ENCODE assay signal across 8 cellular contexts in the genomic region with DNA sequence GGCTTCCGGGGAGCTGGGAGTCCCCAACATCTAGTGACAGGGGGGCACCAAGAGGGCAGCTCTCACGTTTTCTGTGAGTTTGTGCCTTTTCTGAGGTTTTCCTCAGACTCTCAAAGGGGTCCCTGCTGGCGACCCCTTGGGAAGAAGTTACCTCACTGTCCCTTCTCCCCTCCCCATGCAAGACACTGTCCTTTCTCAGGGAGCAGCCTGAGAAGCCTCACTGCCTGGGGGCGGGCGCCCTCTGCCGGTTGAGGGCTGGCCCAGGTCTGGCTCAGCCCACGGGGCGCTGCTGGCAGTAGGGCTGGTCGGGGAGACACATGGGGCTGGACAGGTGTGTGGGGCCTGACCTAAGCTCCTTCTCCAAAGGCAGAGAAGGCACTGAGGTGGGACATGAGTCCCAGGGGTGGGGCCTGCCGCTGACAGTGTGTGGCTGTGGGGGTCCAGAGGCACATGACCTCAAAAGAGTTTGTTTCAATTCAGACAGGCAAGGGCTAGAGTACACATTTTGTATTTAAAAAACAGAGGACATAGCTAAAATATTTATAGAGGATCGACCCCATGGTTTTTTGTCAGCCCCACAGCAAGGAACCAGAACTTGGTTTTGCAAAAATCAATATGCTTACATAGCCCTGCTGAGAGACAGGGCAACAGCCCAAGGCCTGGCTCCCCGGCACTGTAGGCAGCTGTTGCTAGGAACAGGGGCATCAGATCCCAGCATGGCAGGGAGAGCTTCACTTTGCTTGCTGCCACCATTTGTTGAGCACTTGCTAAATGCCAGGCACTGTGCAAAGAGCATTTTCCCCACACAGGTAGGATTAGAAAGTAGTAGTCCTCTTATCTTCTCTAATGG. TPM values are rescaled to one million over a fixed set of nuclear protein-coding genes. Genes with fewer than 3 reads are reported as not detected.
DNase-seq lines count a peak whose midpoint lies in the region; ATAC-seq and TF ChIP-seq lines count a peak whose summit lies in the region.

No MANE protein-coding gene starts in this region.

- H3K36me3 Mint-ChIP-seq in progenitor cell of endocrine pancreas (ENCODE audit: insufficient read depth) = no peaks in the 10 kb centered on the region

- H3K27ac ChIP-seq in 22Rv1 (no peak overlapping the region), SK-N-SH (ENCODE audit: low read depth in 2 of 2, low read length in 1 of 2) (no peak overlapping the region), vagina (peak overlapping the region; percentile 28)

- H4K20me1 ChIP-seq in SK-N-SH (ENCODE audit: insufficient read depth) = no peaks in the 10 kb centered on the region

- DNase-seq in Kasumi-1 (lab: John Stamatoyannopoulos, UW) (peak; percentile 6 to 24), SK-N-SH (peak; percentile 87), head of caudate nucleus (peak; percentile 73 to 94 (median 88)), progenitor cell of endocrine pancreas (ENCODE audit: low spot score, unreplicated experiment) (peak; percentile 77), vagina (ENCODE audit: extremely low spot score in 2 of 2) (peak in 1 of 2 donors; percentile 88)
- peak; percentile 80 for DNase-seq in activated naive CD4-positive, alpha-beta T cell treated with Interleukin-2 at 50 U/mL for 16 hours

- no peaks in the 10 kb centered on the region for H3K9me3 Mint-ChIP-seq in progenitor cell of endocrine pancreas (ENCODE audit: low read depth)

- TF ChIP-seq POLR2A in vagina (IDR thresholded peaks at IDR 0.05) = no peak

- 0 out of 2 replicates have a peak overlapping the region, but pooled peaks have one; percentile 7 for H2AFZ ChIP-seq in SK-N-SH (ENCODE audit: low read depth)

- no peaks in the 10 kb centered on the region for H3K9me2 ChIP-seq in SK-N-SH

- peaks cover 2% of the 10 kb centered on the region for H3K4me1 Mint-ChIP-seq in progenitor cell of endocrine pancreas (ENCODE audit: low read depth)

- no peak overlapping the region for H3K9ac ChIP-seq in SK-N-SH

- POLR2A ChIA-PET in SK-N-SH (lab: Yijun Ruan, JAX) = interaction anchor here (0.6 kb wide), 1 partner anchor 119 kb away, joined by 3 read pairs; no protein-coding TSS in a partner anchor

- TF ChIP-seq CTCF in 22Rv1 (IDR thresholded peaks at IDR 0.05) = peak; percentile 98
- TF ChIP-seq CTCF in SK-N-SH (IDR thresholded peaks at IDR 0.05) = peak; percentile 96
- peak; percentile 94 for TF ChIP-seq CTCF in progenitor cell of endocrine pancreas (IDR thresholded peaks at IDR 0.05; ENCODE audit: unreplicated experiment)
- peak; percentile 84 to 95 (median 94) for TF ChIP-seq CTCF in vagina (IDR thresholded peaks at IDR 0.05)

- peaks cover 2 to 3% of the 10 kb centered on the region in 2 experiments; a peak in 2 of 4 replicates for H3K4me1 ChIP-seq in SK-N-SH (ENCODE audit: control insufficient read depth in 1 of 2, insufficient read depth in 2 of 2, low read depth in 1 of 2, low read length in 1 of 2)
- H3K4me1 ChIP-seq in vagina = peaks cover 41% of the 10 kb centered on the region

- no peaks in the 10 kb centered on the region for H3K27me3 ChIP-seq in SK-N-SH (ENCODE audit: insufficient read depth)
- no peaks in the 10 kb centered on the region for H3K27me3 ChIP-seq in vagina

- H3F3A ChIP-seq in SK-N-SH (replicated peaks; ENCODE audit: insufficient read depth) = peaks cover 7% of the 10 kb centered on the region

- CTCF ChIA-PET in SK-N-SH (lab: Yijun Ruan, JAX) = interaction anchor here (0.6 to 8.8 kb wide), 61 partner anchors 10 to 426 kb away, joined by 3 to 292 read pairs (median 4); a partner anchor contains a TSS

- no peak overlapping the region for H3K4me3 Mint-ChIP-seq in progenitor cell of endocrine pancreas (ENCODE audit: low read depth)

- intact Hi-C loops in head of caudate nucleus (cut with DNase I) (no loop called here), vagina (cut with DNase I) (loop anchor here (2.0 to 10.0 kb wide), 3 partner anchors 112 to 402 kb away; a partner anchor contains a TSS)

- no peak for TF ChIP-seq EP300 in SK-N-SH (IDR thresholded peaks at IDR 0.05; ENCODE audit: borderline replicate concordance in 1 of 2, low read depth in 1 of 2, low read length in 1 of 2)

- H3K27ac Mint-ChIP-seq in progenitor cell of endocrine pancreas = no peak overlapping the region

- peaks cover 12% of the 10 kb centered on the region for H3K27me3 Mint-ChIP-seq in progenitor cell of endocrine pancreas

- no peaks in the 10 kb centered on the region for H3K79me2 ChIP-seq in SK-N-SH (ENCODE audit: insufficient read depth)

- WGBS in SK-N-SH (ENCODE audit: low lambda C conversion rate) = 24% methylated on average over 9 of the region's 12 CpGs

- H3K4me3 ChIP-seq in SK-N-SH (ENCODE audit: low read depth in 2 of 2, low read length in 1 of 2) = peak overlapping the region in 1 of 2 experiments; percentile 46; a peak in 1 of 4 replicates
- no peak overlapping the region for H3K4me3 ChIP-seq in vagina

- H3K9me3 ChIP-seq in SK-N-SH (no peaks in the 10 kb centered on the region), vagina (no peaks in the 10 kb centered on the region)

- peak; percentile 95 for TF ChIP-seq RAD21 in SK-N-SH (IDR thresholded peaks at IDR 0.05; ENCODE audit: low read length)

- no peaks in the 10 kb centered on the region for H3K36me3 ChIP-seq in SK-N-SH (replicated peaks in 1 of 2; ENCODE audit: control insufficient read depth in 1 of 2, insufficient read depth in 2 of 2, low read length in 1 of 2)
- H3K36me3 ChIP-seq in vagina = no peaks in the 10 kb centered on the region

- no peak overlapping the region for H3K4me2 ChIP-seq in SK-N-SH

- peak; percentile 59 for ATAC-seq in GM18867 (IDR thresholded peaks at IDR 0.05; ENCODE audit: unreplicated experiment)

TF ChIP-seq in SK-N-SH, 30 proteins besides CTCF, POLR2A, EP300 and RAD21:
- TF ChIP-seq MXI1 (IDR thresholded peaks at IDR 0.05; ENCODE audit: low read depth, low read length) = peak; percentile 27; the same call in 1 of the 2 replicates
- TF ChIP-seq NFIC (IDR thresholded peaks at IDR 0.05; ENCODE audit: borderline replicate concordance) = no peak
- peak; percentile 89 for TF ChIP-seq SMC3 (IDR thresholded peaks at IDR 0.05; ENCODE audit: low read depth, low read length)

RNA-seq across cellular contexts. Expression of a gene that starts 18.5 kb away (rescaled TPM):
- 0.52 and 0.79 TPM in 2 replicates for polyA plus RNA-seq in SK-N-SH (2012; rRNA removed)
- polyA plus RNA-seq in SK-N-SH (2012; cell fraction: cytosol; rRNA removed) = 0.33 and 0.49 TPM in 2 replicates
- polyA plus RNA-seq in SK-N-SH (2012; cell fraction: nucleus; rRNA removed) = 0.75 and 1.0 TPM in 2 replicates
- total RNA-seq in progenitor cell of endocrine pancreas (0.75 and 1.0 TPM in 2 replicates), vagina (14.2 TPM)

RNA-seq across cellular contexts. Expression of a gene that starts 50.3 kb away (rescaled TPM):
- not detected in 2 replicates for polyA plus RNA-seq in SK-N-SH (2012; rRNA removed)
- polyA plus RNA-seq in SK-N-SH (2012; cell fraction: cytosol; rRNA removed) = not detected in 2 replicates
- not detected in 2 replicates for polyA plus RNA-seq in SK-N-SH (2012; cell fraction: nucleus; rRNA removed)
- total RNA-seq in progenitor cell of endocrine pancreas = not detected in 2 replicates
- 0.74 TPM for total RNA-seq in vagina
